ENCODE assay signal across 20 cellular contexts in the genomic region with DNA sequence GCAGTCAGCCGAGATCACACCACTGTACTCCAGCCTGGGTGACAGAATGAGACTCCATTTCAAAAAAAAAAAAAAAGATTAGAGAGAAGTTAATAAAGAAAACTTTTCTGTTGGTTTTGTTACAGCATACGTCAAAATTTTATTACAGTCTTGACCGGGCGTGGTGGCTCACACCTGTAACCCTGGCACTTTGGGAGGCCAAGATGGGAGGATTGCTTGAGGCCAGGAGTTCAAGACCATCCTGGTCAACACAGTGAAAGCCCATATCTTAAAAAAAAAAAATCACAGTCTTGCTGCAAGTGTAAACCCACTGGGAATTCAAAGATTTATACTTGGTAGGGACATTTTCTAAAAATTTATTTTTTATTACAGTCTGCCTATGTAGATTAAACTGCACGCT. TPM values are rescaled to one million over a fixed set of nuclear protein-coding genes. Genes with fewer than 3 reads are reported as not detected.
A peak's percentile ranks its signal among the peaks of the same experiment; 100 is the strongest.
DNase-seq lines count a peak whose midpoint lies in the region; ATAC-seq, FAIRE-seq and TF ChIP-seq lines count a peak whose summit lies in the region.
"Had no signal": no experiment of that assay in that cellular context is flagged by ENCODE, and none has a peak within 500 bp of the region (broad histone marks: within the 10 kb centered on the region; RNA-seq: fewer than 3 reads in every experiment).

No MANE protein-coding gene starts in this region.

- DNase-seq in A673 (ENCODE audit: low spot score) (no peak), GM23338 (ENCODE audit: low spot score) (no peak), K562 (ENCODE audit: extremely low read depth in 1 of 4, low spot score in 3 of 4) (no peak), adrenal gland (no peak), glomerular visceral epithelial cell (ENCODE audit: extremely low spot score) (no peak), epidermal melanocyte (ENCODE audit: insufficient read length, low spot score) (no peak)
- DNase-seq: 8988T; C1 segment of cervical spinal cord; CD4-positive, alpha-beta memory T cell; COR-L47; DMS153; DND-41; GM23248; H9; HFFc6 had no signal

- H3K9me3 ChIP-seq in A673 (ENCODE audit: low read depth, low read length, poor library complexity, severe bottlenecking) (no peaks in the 10 kb centered on the region), K562 (replicated peaks; ENCODE audit: control insufficient read depth, insufficient read depth, low read depth, low read length) (no peaks in the 10 kb centered on the region), adrenal gland (replicated peaks in 1 of 3) (no peaks in the 10 kb centered on the region)
- H3K9me3 ChIP-seq: A549 had no signal

- peak overlapping the region; percentile 96; the same call in 1 of the 2 replicates for H3K27ac Mint-ChIP-seq in GM23338
- H3K27ac Mint-ChIP-seq: HFFc6 had no signal

- ATAC-seq in GM23338: no peak
- ATAC-seq in K562: no peak
- ATAC-seq: A549, HCT116 had no signal

- H2AFZ ChIP-seq in GM23338 (no peak overlapping the region), K562 (ENCODE audit: low read depth, low read length) (no peak overlapping the region)

- WGBS in K562 (ENCODE audit: insufficient coverage, low coverage, missing lambda C conversion rate): 90% methylated on average over 4 of the region's 5 CpGs
- 94 to 97% (median 96%) methylated on average over 5 of the region's 5 CpGs for WGBS in adrenal gland, 4 donors

- H3K4me1 ChIP-seq in A673 (ENCODE audit: insufficient read depth, low read length, poor library complexity, severe bottlenecking) (peaks cover 8% of the 10 kb centered on the region), GM23338 (ENCODE audit: insufficient read depth) (peaks cover 17% of the 10 kb centered on the region), K562 (replicated peaks in 1 of 2; ENCODE audit: control insufficient read depth in 2 of 2, insufficient read depth in 2 of 2, low read length in 2 of 2) (peaks cover 6 to 28% of the 10 kb centered on the region in 2 experiments; a peak in 4 of 5 replicates), adrenal gland (replicated peaks in 1 of 2) (peaks cover 14 to 17% of the 10 kb centered on the region in 2 donors)

- H3K9ac ChIP-seq in K562 (ENCODE audit: insufficient read depth in 1 of 2, low read depth in 2 of 2, low read length in 2 of 2): no peak overlapping the region
- H3K9ac ChIP-seq: GM23248 had no signal

- 0 out of 2 replicates have a peak, but pooled peaks cover 5% of the 10 kb centered on the region for H3F3A ChIP-seq in GM23338 (replicated peaks; ENCODE audit: low read depth)

- in situ Hi-C loops in K562 (cut with MboI): no loop called here

- intact Hi-C loops in A673 (cut with micrococcal nuclease; ENCODE audit: unreplicated experiment) (no loop called here), K562 (cut with micrococcal nuclease) (no loop called here), adrenal gland (cut with DNase I) (loop anchor here in 1 of 2 donors (10.0 kb wide), 1 partner anchor 286 kb away; the partner anchor contains the start of genes MOSMO and PDZD9)

- FAIRE-seq in K562 (lab: Jason Lieb, UNC): no peak
- FAIRE-seq: A549, G401.6, GM12892, GM19239 had no signal

- H3K9me2 ChIP-seq in GM23338 (ENCODE audit: insufficient read depth): no peaks in the 10 kb centered on the region

- no peak for TF ChIP-seq POLR2A in K562 (conservative IDR thresholded peaks at IDR 0.05)
- no peak for TF ChIP-seq POLR2A in adrenal gland (IDR thresholded peaks at IDR 0.05)

- no peaks in the 10 kb centered on the region for H3K9me3 Mint-ChIP-seq in GM23338
- H3K9me3 Mint-ChIP-seq: CD4-positive, alpha-beta memory T cell; H9; HFFc6 had no signal

- no peaks in the 10 kb centered on the region for H3K27me3 ChIP-seq in A673 (replicated peaks; ENCODE audit: insufficient read depth, low read depth, low read length, poor library complexity)
- H3K27me3 ChIP-seq in GM23338 (ENCODE audit: insufficient read depth): no peaks in the 10 kb centered on the region
- H3K27me3 ChIP-seq in K562 (ENCODE audit: control insufficient read depth in 2 of 2, insufficient read depth in 2 of 2, low read length in 2 of 2): no peaks in the 10 kb centered on the region
- H3K27me3 ChIP-seq in adrenal gland: no peaks in the 10 kb centered on the region

- H3K36me3 Mint-ChIP-seq in GM23338 (ENCODE audit: low read depth): no peaks in the 10 kb centered on the region; the same call in 2 of the 3 replicates
- H3K36me3 Mint-ChIP-seq: CD4-positive, alpha-beta memory T cell had no signal

- no peak overlapping the region for H3K4me3 Mint-ChIP-seq in GM23338
- H3K4me3 Mint-ChIP-seq: CD4-positive, alpha-beta memory T cell; H9; HFFc6 had no signal

- no peaks in the 10 kb centered on the region for H3K79me2 ChIP-seq in GM23338 (replicated peaks; ENCODE audit: insufficient read depth)
- H3K79me2 ChIP-seq in K562 (ENCODE audit: control insufficient read depth, insufficient read depth, low read length): no peaks in the 10 kb centered on the region

- peaks cover 15% of the 10 kb centered on the region for H3K4me1 Mint-ChIP-seq in GM23338

- H3K4me3 ChIP-seq in A673 (ENCODE audit: low read depth, low read length, poor library complexity, severe bottlenecking): no peak overlapping the region
- H3K4me3 ChIP-seq in GM23338: no peak overlapping the region
- no peak overlapping the region for H3K4me3 ChIP-seq in K562
- no peak overlapping the region for H3K4me3 ChIP-seq in adrenal gland
- H3K4me3 ChIP-seq: A549, GM23248 had no signal

- TF ChIP-seq CTCF in A673 (conservative IDR thresholded peaks at IDR 0.05; ENCODE audit: low read depth, low read length): no peak
- no peak for TF ChIP-seq CTCF in GM23338 (conservative IDR thresholded peaks at IDR 0.05; ENCODE audit: low read depth in 2 of 2)
- no peak for TF ChIP-seq CTCF in K562 (IDR thresholded peaks at IDR 0.05 in 2 of 3, conservative IDR thresholded peaks at IDR 0.05 in 1 of 3; ENCODE audit: insufficient read depth in 2 of 3, low read depth in 1 of 3, low read length in 3 of 3)
- no peak for TF ChIP-seq CTCF in adrenal gland (IDR thresholded peaks at IDR 0.05)

- H3K27ac ChIP-seq in A673 (ENCODE audit: low read depth, low read length, poor library complexity, severe bottlenecking) (peak overlapping the region; percentile 53), GM23338 (ENCODE audit: low read depth) (no peak overlapping the region), K562 (ENCODE audit: extremely low read depth, low read depth, low read length) (no peak overlapping the region), adrenal gland (no peak overlapping the region)

- no peak for TF ChIP-seq RAD21 in K562 (CRISPR knock-in tag; conservative IDR thresholded peaks at IDR 0.05 in 1 of 2, IDR thresholded peaks at IDR 0.05 in 1 of 2)

- POLR2A ChIA-PET in A673 (lab: Charles Lee; ENCODE audit: low non-redundant PET) (no interaction called here), K562 (lab: Yijun Ruan, JAX) (no interaction called here)

- H3K9me1 ChIP-seq in K562 (ENCODE audit: control insufficient read depth, insufficient read depth, low read length): no peaks in the 10 kb centered on the region

- H3K36me3 ChIP-seq in A673 (ENCODE audit: insufficient read depth, low read length, poor library complexity, severe bottlenecking) (no peaks in the 10 kb centered on the region), GM23338 (ENCODE audit: insufficient read depth) (no peaks in the 10 kb centered on the region), K562 (ENCODE audit: control insufficient read depth, insufficient read depth, low read length) (peaks cover under 1% of the 10 kb centered on the region; the same call in 1 of the 3 replicates), adrenal gland (replicated peaks in 1 of 2) (peaks cover 0 to 2% of the 10 kb centered on the region in 2 donors)

- no peaks in the 10 kb centered on the region for H3K27me3 Mint-ChIP-seq in GM23338 (ENCODE audit: insufficient read depth, low read depth, poor library complexity)
- H3K27me3 Mint-ChIP-seq: CD4-positive, alpha-beta memory T cell had no signal

- CTCF ChIA-PET in A673 (lab: Charles Lee): no interaction called here
- CTCF ChIA-PET in K562 (lab: Yijun Ruan, JAX; ENCODE audit: low intra/inter-chr PET ratio): no interaction called here

- no TSS peak for BruUV-seq in A673 (replicated peaks; lab: Mats Ljungman, UMichigan)
- no TSS peak for BruUV-seq in K562 (replicated peaks; lab: Mats Ljungman, UMichigan)

- H3K4me2 ChIP-seq in GM23338 (no peak overlapping the region), K562 (ENCODE audit: insufficient read depth, low read length) (no peak overlapping the region)
- H3K4me2 ChIP-seq: A549 had no signal

- no peak for TF ChIP-seq EP300 in K562 (IDR thresholded peaks at IDR 0.05; ENCODE audit: low read length)

- H4K20me1 ChIP-seq in GM23338 (replicated peaks; ENCODE audit: insufficient read depth) (no peaks in the 10 kb centered on the region), K562 (replicated peaks; ENCODE audit: control insufficient read depth, insufficient read depth, low read length) (no peaks in the 10 kb centered on the region)

TF ChIP-seq in GM23338, 12 proteins besides CTCF, POLR2A, EP300 and RAD21:
- no peak for TF ChIP-seq NANOG (IDR thresholded peaks at IDR 0.05; ENCODE audit: borderline replicate concordance)

TF ChIP-seq in K562, 482 proteins besides CTCF, POLR2A, EP300 and RAD21 (continues in another document):
- TF ChIP-seq ADNP (tag; IDR thresholded peaks at IDR 0.05): 0 out of 2 replicates have a peak, but pooled peaks have one; percentile 53
- no peak for TF ChIP-seq KLF13 (tag; IDR thresholded peaks at IDR 0.05; ENCODE audit: borderline replicate concordance, low read depth)

RNA-seq across cellular contexts. Expression of gene POLR3E, which starts 6.2 kb away (rescaled TPM):
- 69.8 and 80.6 TPM in 2 replicates for total RNA-seq in A673 (2021)
- 109 and 141 TPM in 2 replicates for total RNA-seq in GM23338 (2014; rRNA removed; shearing (Covaris generic))
- polyA plus RNA-seq in GM23338 (2016; fragmentation: Nextera tagmentation; extraction: Ambion mirVana): 62.7 and 64.4 TPM in 2 replicates
- total RNA-seq in K562 (2011; cell fraction: chromatin; rRNA removed; ENCODE audit: low replicate concordance): 337 and 699 TPM in 2 replicates
- 179 and 196 TPM in 2 replicates for total RNA-seq in K562 (2011; cell fraction: nucleolus; rRNA removed)
- 243 and 244 TPM in 2 replicates for total RNA-seq in K562 (2011; cell fraction: nucleoplasm; rRNA removed)
- total RNA-seq in K562 (2014; rRNA removed): 78.2 and 82.6 TPM in 2 replicates
- total RNA-seq in K562 (2014; rRNA removed; fragmentation: Illumina TruSeq; extraction: Trizol): 67.6 and 81.1 TPM in 2 replicates
- total RNA-seq in K562 (2015; rRNA removed; fragmentation: Illumina TruSeq; extraction: Trizol): 73.9 and 83.8 TPM in 2 replicates
- 101 and 113 TPM in 2 replicates for total RNA-seq in K562 (2021)
- 151 and 192 TPM in 2 replicates for polyA plus RNA-seq in K562 (2011; rRNA removed)
- polyA plus RNA-seq in K562 (2011; cell fraction: cytosol; rRNA removed): 128 and 145 TPM in 2 replicates
- 458 and 560 TPM in 2 replicates for polyA plus RNA-seq in K562 (2011; cell fraction: nucleus; rRNA removed)
- polyA plus RNA-seq in K562 (2012): 62.8 and 102 TPM in 2 replicates
- polyA plus RNA-seq in K562 (2014; fragmentation: Illumina TruSeq; extraction: Trizol): 128 and 149 TPM in 2 replicates
- polyA plus RNA-seq in K562 (2014; fragmentation: Nextera tagmentation; extraction: Ambion mirVana): 10 to 100 TPM; 17.7 to 25.3 TPM
- polyA plus RNA-seq in K562 (2014; rRNA removed): 77.3 and 95.9 TPM in 2 replicates
- polyA minus RNA-seq in K562 (2011; rRNA and poly(A)+ RNA removed): 241 and 345 TPM in 2 replicates
- polyA minus RNA-seq in K562 (2011; cell fraction: cytosol; rRNA and poly(A)+ RNA removed): 104 and 113 TPM in 2 replicates
- 100 and 315 TPM in 2 replicates for polyA minus RNA-seq in K562 (2011; cell fraction: nucleus; rRNA and poly(A)+ RNA removed)
- total RNA-seq in adrenal gland: 10 to 100 TPM; 43.8 to 99.4 (median 55.5) TPM
- 10 to 100 TPM; 46.5 to 91.0 (median 47.7) TPM for polyA plus RNA-seq in adrenal gland
